8 cellular contexts compared by ENCODE assay signal in the genomic region with DNA sequence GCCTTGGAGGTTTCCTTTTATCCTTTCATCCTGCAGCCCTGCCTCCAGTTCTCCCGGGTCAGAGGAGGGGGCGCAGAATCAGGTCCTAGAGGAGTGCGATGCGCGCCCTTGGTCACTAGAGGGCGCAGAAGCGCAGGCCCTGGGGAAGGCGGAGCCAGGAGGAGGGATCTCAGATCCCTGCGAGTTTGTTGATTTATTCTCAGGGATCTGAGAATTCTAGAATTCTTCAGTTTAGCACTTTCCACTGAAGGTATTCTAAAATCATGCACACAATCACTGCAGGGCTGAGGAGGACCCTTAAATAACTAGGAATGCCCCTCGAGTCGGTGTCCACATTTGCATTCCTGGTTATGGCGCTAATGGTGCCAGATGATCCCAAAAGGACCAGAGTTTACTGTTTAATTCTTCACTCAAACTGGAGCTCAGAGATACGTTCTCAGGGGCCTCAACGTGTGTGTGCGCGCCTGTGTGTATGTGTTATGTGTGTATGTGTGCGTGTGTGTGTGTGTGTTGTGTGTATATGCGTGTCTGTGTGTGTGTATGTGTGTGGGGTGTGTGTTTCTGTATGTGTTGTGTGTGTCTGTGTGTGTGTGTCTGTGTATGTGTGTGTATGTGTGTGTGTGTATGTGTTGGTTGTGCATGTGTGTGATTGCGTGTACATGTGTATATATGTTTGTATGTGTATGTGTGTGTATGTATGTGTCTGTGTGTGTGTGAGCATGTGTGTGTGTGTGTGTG. TPM values are rescaled to one million over a fixed set of nuclear protein-coding genes. Genes with fewer than 3 reads are reported as not detected.
DNase-seq lines count a peak whose midpoint lies in the region; TF ChIP-seq lines count a peak whose summit lies in the region.

No MANE protein-coding gene starts in this region.

- H3K27me3 ChIP-seq in H7 (ENCODE audit: control insufficient read depth, insufficient read depth, low read length), result no peaks in the 10 kb centered on the region

- peak; percentile 98 for TF ChIP-seq CTCF in GM12865 (IDR thresholded peaks at IDR 0.05; ENCODE audit: insufficient read depth, low read depth, low read length, missing control alignments)
- TF ChIP-seq CTCF in LNCaP clone FGC (IDR thresholded peaks at IDR 0.05; ENCODE audit: control insufficient read depth, extremely low read depth, insufficient read depth), result peak; percentile 95
- TF ChIP-seq CTCF in astrocyte of the spinal cord (IDR thresholded peaks at IDR 0.05; ENCODE audit: low read depth, low read length), result peak; percentile 100

- H3K4me3 ChIP-seq in GM12865 (ENCODE audit: low read depth, low read length) (peak overlapping the region; percentile 40), H7 (ENCODE audit: insufficient read depth, low read depth, low read length) (peak overlapping the region; percentile 27), LNCaP clone FGC (ENCODE audit: low read depth, low read length) (no peak overlapping the region), astrocyte of the spinal cord (ENCODE audit: low read depth, low read length) (no peak overlapping the region)

- DNase-seq in GM12865 (ENCODE audit: low read depth) (peak; percentile 65), H7 (peak; percentile 88), LNCaP clone FGC (ENCODE audit: low read depth) (no peak), T1000 (lab: John Stamatoyannopoulos, UW) (peak; percentile 56), astrocyte of the spinal cord (ENCODE audit: low read depth, low spot score) (peak; percentile 52), iPS-NIHi11 (ENCODE audit: low spot score) (peak; percentile 79), cerebellar nuclear complex (lab: John Stamatoyannopoulos, UW) (no peak)
- DNase-seq in stimulated activated CD4-positive, alpha-beta T cell treated with anti-CD3 and anti-CD28 coated beads, Interleukin-15, amount 100 ng/mL, for 1 hour (ENCODE audit: low read depth in 1 of 2, low spot score in 1 of 2), result peak; percentile 44 to 48

- no peaks in the 10 kb centered on the region for H3K36me3 ChIP-seq in H7 (replicated peaks; ENCODE audit: control insufficient read depth, insufficient read depth, low read length)

- in situ Hi-C loops in astrocyte of the spinal cord (cut with HindIII; ENCODE audit: low sequenced_read_pairs), result no loop called here

RNA-seq across cellular contexts. Expression of gene ELAC2, which starts 6.9 kb away (rescaled TPM):
- 120 and 125 TPM in 2 replicates for total RNA-seq in H7 (2014; rRNA removed; shearing (Covaris generic))

Comparison
In these comparisons a context has a peak if more than half of its experiments do, and no peak if none do; other contexts are left out.
1. DNase-seq: peak in GM12865 (single experiment), H7 (single experiment), T1000 (single experiment), astrocyte of the spinal cord (single experiment), iPS-NIHi11 (single experiment) and stimulated activated CD4-positive, alpha-beta T cell treated with anti-CD3 and anti-CD28 coated beads, Interleukin-15, amount 100 ng/mL, for 1 hour (2 of 2); none in LNCaP clone FGC (single experiment) and cerebellar nuclear complex (0 of 2).
2. H3K4me3 ChIP-seq: peak in GM12865 (single experiment) and H7 (single experiment); none in LNCaP clone FGC (single experiment) and astrocyte of the spinal cord (single experiment).
3. Peak in every context shown above with its lines, with median percentiles within 50 percentile points of each other: CTCF ChIP-seq.